In the genomic region with DNA sequence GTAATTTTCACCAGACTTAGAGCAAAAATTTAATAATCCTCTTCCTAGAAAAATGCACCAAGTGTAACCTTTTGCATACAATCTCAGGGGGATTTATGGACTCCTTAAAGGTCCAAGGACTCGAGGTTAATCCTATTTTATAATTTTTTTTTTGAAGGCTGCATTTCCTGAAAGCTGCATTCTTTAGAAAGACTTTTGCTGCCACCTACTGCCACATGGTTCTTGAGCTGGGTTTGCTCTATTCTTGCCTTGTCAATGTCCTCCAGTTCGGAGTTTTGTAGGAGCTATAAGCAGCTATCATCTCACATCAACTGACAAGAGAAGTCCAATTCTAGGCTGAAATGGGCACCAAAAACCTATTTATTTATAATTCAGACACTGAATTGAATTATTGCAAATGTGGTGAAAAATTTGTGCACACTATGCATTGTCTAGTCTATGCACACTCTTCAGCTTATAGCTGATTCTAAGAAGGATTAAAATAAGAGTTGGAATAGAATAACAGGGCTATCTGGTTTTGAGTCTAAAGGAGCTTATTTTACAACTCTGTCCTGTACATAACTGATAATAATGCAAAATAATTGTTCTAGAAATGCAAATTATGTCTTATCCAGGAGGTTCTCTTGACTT, we compare ENCODE assay signal across 8 cellular contexts. TPM values are rescaled to one million over a fixed set of nuclear protein-coding genes. Genes with fewer than 3 reads are reported as not detected.
DNase-seq lines count a peak whose midpoint lies in the region; ATAC-seq, FAIRE-seq and TF ChIP-seq lines count a peak whose summit lies in the region.

No MANE protein-coding gene starts in this region.

- peak; percentile 39 for TF ChIP-seq CTCF in CD8-positive, alpha-beta T cell (IDR thresholded peaks at IDR 0.05)
- TF ChIP-seq CTCF in astrocyte of the cerebellum (IDR thresholded peaks at IDR 0.05; ENCODE audit: low read depth, low read length, missing control alignments) (peak; percentile 73), thoracic aorta (IDR thresholded peaks at IDR 0.05) (peak; percentile 45)

- peaks cover 6% of the 10 kb centered on the region for H3K4me1 Mint-ChIP-seq in CD8-positive, alpha-beta T cell (ENCODE audit: low read depth)

- no peaks in the 10 kb centered on the region for H3K36me3 ChIP-seq in CD8-positive, alpha-beta T cell (ENCODE audit: insufficient read depth, low read length)
- H3K36me3 ChIP-seq in thoracic aorta: peaks cover 1% of the 10 kb centered on the region

- TF ChIP-seq POLR2A in H54 (IDR thresholded peaks at IDR 0.05; ENCODE audit: low read depth, low read length): no peak

- H3K27ac Mint-ChIP-seq in CD8-positive, alpha-beta T cell: no peak overlapping the region

- no peak for ATAC-seq in CD8-positive, alpha-beta T cell
- ATAC-seq in thoracic aorta (ENCODE audit: insufficient number of reproducible peaks, low FRiP score, low read depth): no peak
- ATAC-seq in HG03135 (IDR thresholded peaks at IDR 0.05; ENCODE audit: unreplicated experiment): no peak
- ATAC-seq in GM19452 (IDR thresholded peaks at IDR 0.05; ENCODE audit: unreplicated experiment): no peak

- intact Hi-C loops in CD8-positive, alpha-beta T cell (cut with DNase I, micrococcal nuclease): loop anchor here (1.0 to 5.0 kb wide), 5 partner anchors 126 to 862 kb away; a partner anchor contains a TSS

- DNase-seq in CD8-positive, alpha-beta T cell: peak in 1 of 7 experiments; percentile 24
- DNase-seq in H54 (ENCODE audit: insufficient read length, low spot score) (no peak), NCI-H69 (lab: John Stamatoyannopoulos, UW) (peak; percentile 73), astrocyte of the cerebellum (ENCODE audit: low read depth) (no peak), iPS-NIHi7 (ENCODE audit: extremely low spot score) (peak; percentile 53), thoracic aorta (ENCODE audit: low spot score) (no peak)

- FAIRE-seq in H54 (lab: Jason Lieb, UNC): peak; percentile 83

- H3K4me1 ChIP-seq in CD8-positive, alpha-beta T cell (ENCODE audit: insufficient read depth, low read length): no peaks in the 10 kb centered on the region
- H3K4me1 ChIP-seq in thoracic aorta (ENCODE audit: control insufficient read depth in 1 of 2, low read depth in 2 of 2): no peaks in the 10 kb centered on the region

- in situ Hi-C loops in astrocyte of the cerebellum (cut with HindIII; ENCODE audit: low sequenced_read_pairs): no loop called here

- H3K36me3 Mint-ChIP-seq in CD8-positive, alpha-beta T cell: peaks cover 6% of the 10 kb centered on the region

- POLR2A ChIA-PET in CD8-positive, alpha-beta T cell (lab: Charles Lee): interaction anchor here (0.7 to 1.4 kb wide), 2 partner anchors 101 to 126 kb away, joined by 3 to 4 read pairs; no protein-coding TSS in a partner anchor

- no peaks in the 10 kb centered on the region for H3K9me3 ChIP-seq in CD8-positive, alpha-beta T cell (ENCODE audit: low read length)
- no peaks in the 10 kb centered on the region for H3K9me3 ChIP-seq in thoracic aorta

- H3K4me3 ChIP-seq in CD8-positive, alpha-beta T cell (ENCODE audit: low read depth, low read length): no peak overlapping the region
- H3K4me3 ChIP-seq in astrocyte of the cerebellum (ENCODE audit: low read depth, low read length) (no peak overlapping the region), thoracic aorta (no peak overlapping the region)

- H3K4me3 Mint-ChIP-seq in CD8-positive, alpha-beta T cell: no peak overlapping the region

- peaks cover 3% of the 10 kb centered on the region for H3K9me3 Mint-ChIP-seq in CD8-positive, alpha-beta T cell

- no peak overlapping the region for H3K27ac ChIP-seq in CD8-positive, alpha-beta T cell (ENCODE audit: low read depth, low read length)
- no peak overlapping the region for H3K27ac ChIP-seq in thoracic aorta

- no peaks in the 10 kb centered on the region for H3K27me3 ChIP-seq in CD8-positive, alpha-beta T cell (ENCODE audit: insufficient read depth, low read length)
- H3K27me3 ChIP-seq in thoracic aorta (replicated peaks; ENCODE audit: insufficient read depth): no peaks in the 10 kb centered on the region

- no peaks in the 10 kb centered on the region for H3K27me3 Mint-ChIP-seq in CD8-positive, alpha-beta T cell (ENCODE audit: low read depth)

- CTCF ChIA-PET in CD8-positive, alpha-beta T cell (lab: Charles Lee): interaction anchor here (0.7 to 3.6 kb wide), 18 partner anchors 8 to 657 kb away, joined by 3 to 28 read pairs (median 4); a partner anchor contains a TSS

RNA-seq across cellular contexts. Expression of a gene that starts 31.3 kb away (rescaled TPM):
- 10 to 100 TPM; 29.7 to 31.3 TPM for total RNA-seq in CD8-positive, alpha-beta T cell
- 10 to 100 TPM; 18.0 to 18.3 TPM for total RNA-seq in thoracic aorta

Comparison
In these comparisons a context has a peak if more than half of its experiments do, and no peak if none do; other contexts are left out.
1. DNase-seq: peak in NCI-H69 (single experiment) and iPS-NIHi7 (single experiment); none in H54 (single experiment), astrocyte of the cerebellum (single experiment) and thoracic aorta (single experiment).
2. Peak in every context shown above with its lines, with median percentiles within 50 percentile points of each other: CTCF ChIP-seq.